ENCODE assay signal across 18 cellular contexts in genomic region chr20:55774628-55775027, GRCh38.
DNase-seq lines count a peak whose midpoint lies in the region; ATAC-seq and TF ChIP-seq lines count a peak whose summit lies in the region.
"Had no signal": no experiment of that assay in that cellular context is flagged by ENCODE, and none has a peak within 500 bp of the region (broad histone marks: within the 10 kb centered on the region; RNA-seq: fewer than 3 reads in every experiment).

No MANE protein-coding gene starts in this region.

- no peak overlapping the region for H3K27ac ChIP-seq in left lung
- no peak overlapping the region for H3K27ac ChIP-seq in thyroid gland
- H3K27ac ChIP-seq: 22Rv1, A549, BLaER1 had no signal

- H3K27me3 ChIP-seq in left lung (no peaks in the 10 kb centered on the region), thyroid gland (no peaks in the 10 kb centered on the region)
- H3K27me3 ChIP-seq: BE2C, BLaER1 had no signal

- no peak overlapping the region for H3K4me3 ChIP-seq in left lung
- no peak overlapping the region for H3K4me3 ChIP-seq in thyroid gland (replicated peaks in 1 of 3)
- H3K4me3 ChIP-seq: A549, BLaER1 had no signal

- H3K4me1 ChIP-seq in left lung (no peaks in the 10 kb centered on the region), thyroid gland (no peaks in the 10 kb centered on the region)
- H3K4me1 ChIP-seq: A549, BLaER1 had no signal

- H3K9me3 ChIP-seq in left lung (peaks cover 0 to 7% of the 10 kb centered on the region in 2 donors), thyroid gland (no peaks in the 10 kb centered on the region)
- H3K9me3 ChIP-seq: A549, BE2C, BLaER1 had no signal

- DNase-seq in NCI-H187 treated with DMSO at 0.1 percent for 48 hours (lab: John Stamatoyannopoulos, UW) = peak; percentile 19
- no peak for DNase-seq in left lung
- DNase-seq in thyroid gland = peak; percentile 18 to 30
- no peak for DNase-seq in NCI-H1436 treated with DMSO at 0.1 percent for 48 hours (lab: John Stamatoyannopoulos, UW)
- DNase-seq in kidney glomerular epithelial cell (lab: John Stamatoyannopoulos, UW) = no peak
- DNase-seq in ACHN = no peak
- DNase-seq: BE2C; C1 segment of cervical spinal cord; CD4-positive, alpha-beta memory T cell; CD4-positive, CD25-positive, alpha-beta regulatory T cell; CD8-positive, alpha-beta memory T cell; COR-L47; DMS 273 treated with DMSO at 0.1 percent for 48 hours; DMS79 treated with DMSO at 0.1 percent for 48 hours; GF-D8 had no signal

- intact Hi-C loops in left lung (cut with DNase I) = no loop called here
- intact Hi-C loops in thyroid gland (cut with DNase I) = no loop called here

- ATAC-seq in left lung = peak; percentile 87
- ATAC-seq: A549 had no signal

- TF ChIP-seq POLR2A in thyroid gland (IDR thresholded peaks at IDR 0.05) = no peak

- H3K36me3 ChIP-seq in left lung (no peaks in the 10 kb centered on the region), thyroid gland (no peaks in the 10 kb centered on the region)
- H3K36me3 ChIP-seq: BE2C, BLaER1 had no signal

- in situ Hi-C loops in ACHN (cut with HindIII; ENCODE audit: low pct_ligation_motif_present, low pct_unique_long_range_greater_than_20kb, low sequenced_read_pairs) = no loop called here

- TF ChIP-seq CTCF in left lung (IDR thresholded peaks at IDR 0.05) = no peak
- no peak for TF ChIP-seq CTCF in thyroid gland (IDR thresholded peaks at IDR 0.05)

- WGBS in thyroid gland, 2 donors = 37 to 54% methylated on average over 6 of the region's 6 CpGs

Comparison
In these comparisons a context has a peak if more than half of its experiments do, and no peak if none do; other contexts are left out.
1. DNase-seq: peak in NCI-H187 treated with DMSO at 0.1 percent for 48 hours (single experiment) and thyroid gland (2 of 2); none in left lung (0 of 2), NCI-H1436 treated with DMSO at 0.1 percent for 48 hours (single experiment), kidney glomerular epithelial cell (single experiment) and ACHN (single experiment).